8 cellular contexts compared by ENCODE assay signal in the genomic region with DNA sequence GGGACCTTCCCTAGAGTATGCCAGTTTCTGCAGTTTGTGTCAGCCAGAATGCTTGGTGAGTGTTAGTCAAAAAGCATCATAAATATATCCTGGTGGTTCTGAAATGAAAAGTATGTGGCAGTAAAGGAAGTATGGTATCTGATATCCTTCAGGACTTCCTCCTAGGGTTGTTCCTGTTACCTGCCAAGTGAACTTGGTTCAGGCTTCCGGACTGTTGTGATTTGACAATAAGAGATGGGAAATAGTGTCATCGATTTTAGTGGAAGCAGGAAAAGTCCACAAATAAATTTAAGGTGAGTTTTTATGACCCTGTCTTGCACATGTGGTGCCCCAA. TPM values are rescaled to one million over a fixed set of nuclear protein-coding genes. Genes with fewer than 3 reads are reported as not detected.
DNase-seq lines count a peak whose midpoint lies in the region; ATAC-seq and TF ChIP-seq lines count a peak whose summit lies in the region.

No MANE protein-coding gene starts in this region.

- intact Hi-C loops in A673 (cut with micrococcal nuclease; ENCODE audit: unreplicated experiment): no loop called here

- CTCF ChIA-PET in A673 (lab: Charles Lee): interaction anchor here (1.2 kb wide), 1 partner anchor 149 kb away, joined by 3 read pairs; no protein-coding TSS in a partner anchor

- H3K4me1 Mint-ChIP-seq in HFFc6 (ENCODE audit: low read depth) (peaks cover 61% of the 10 kb centered on the region), naive B cell (peaks cover 12 to 21% (median 17%) of the 10 kb centered on the region in 3 donors)

- peak overlapping the region; percentile 90 for H3K4me3 ChIP-seq in A673 (ENCODE audit: low read depth, low read length, poor library complexity, severe bottlenecking)
- H3K4me3 ChIP-seq in coronary artery: peak overlapping the region; percentile 85

- no peak for DNase-seq in A673 (ENCODE audit: low spot score)
- no peak for DNase-seq in HFFc6
- no peak for DNase-seq in coronary artery (ENCODE audit: low spot score)
- DNase-seq in naive B cell: no peak
- no peak for DNase-seq in NCI-H524 treated with DMSO at 0.1 percent for 48 hours (lab: John Stamatoyannopoulos, UW)
- no peak for DNase-seq in stimulated activated naive CD4-positive, alpha-beta T cell (lab: John Stamatoyannopoulos, UW)
- DNase-seq in NCI-H1436 treated with DMSO at 0.1 percent for 48 hours (lab: John Stamatoyannopoulos, UW): no peak

- no peak overlapping the region for H3K27ac ChIP-seq in A673 (ENCODE audit: low read depth, low read length, poor library complexity, severe bottlenecking)
- H3K27ac ChIP-seq in coronary artery: peak overlapping the region; percentile 89 to 93

- H3K9me3 Mint-ChIP-seq in HFFc6: no peaks in the 10 kb centered on the region
- no peaks in the 10 kb centered on the region for H3K9me3 Mint-ChIP-seq in naive B cell

- H3K4me3 Mint-ChIP-seq in HFFc6 (peak overlapping the region; percentile 96), naive B cell (peak overlapping the region in 7 of 8 donors; percentile 79 to 92 (median 87))

- no peaks in the 10 kb centered on the region for H3K9me3 ChIP-seq in A673 (ENCODE audit: low read depth, low read length, poor library complexity, severe bottlenecking)

- no TSS peak for BruUV-seq in A673 (replicated peaks; lab: Mats Ljungman, UMichigan)

- H3K27me3 ChIP-seq in A673 (replicated peaks; ENCODE audit: insufficient read depth, low read depth, low read length, poor library complexity): no peaks in the 10 kb centered on the region

- no peak for TF ChIP-seq CTCF in A673 (conservative IDR thresholded peaks at IDR 0.05; ENCODE audit: low read depth, low read length)
- TF ChIP-seq CTCF in HFFc6 (IDR thresholded peaks at IDR 0.05): no peak
- TF ChIP-seq CTCF in coronary artery (IDR thresholded peaks at IDR 0.05): no peak

- no peaks in the 10 kb centered on the region for H3K36me3 ChIP-seq in A673 (ENCODE audit: insufficient read depth, low read length, poor library complexity, severe bottlenecking)

- H3K36me3 Mint-ChIP-seq in HFFc6 (ENCODE audit: low read depth) (peaks cover 6% of the 10 kb centered on the region; the same call in 1 of the 2 replicates), naive B cell (no peaks in the 10 kb centered on the region)

- H3K4me1 ChIP-seq in A673 (ENCODE audit: insufficient read depth, low read length, poor library complexity, severe bottlenecking): peaks cover 21% of the 10 kb centered on the region

- no peak for ATAC-seq in naive B cell (ENCODE audit: low read depth in 2 of 2)
- ATAC-seq in GM19463 (IDR thresholded peaks at IDR 0.05; ENCODE audit: unreplicated experiment): no peak

- peak overlapping the region; percentile 84 for H3K27ac Mint-ChIP-seq in HFFc6
- H3K27ac Mint-ChIP-seq in naive B cell: no peak overlapping the region

- POLR2A ChIA-PET in A673 (lab: Charles Lee; ENCODE audit: low non-redundant PET): no interaction called here

- 0 out of 2 replicates have a peak, but pooled peaks cover 1% of the 10 kb centered on the region for H3K27me3 Mint-ChIP-seq in HFFc6 (ENCODE audit: insufficient read depth)
- peaks cover 60 to 67% (median 64%) of the 10 kb centered on the region in 3 donors for H3K27me3 Mint-ChIP-seq in naive B cell

RNA-seq across cellular contexts. Expression of a gene that starts 2.0 kb away (rescaled TPM):
- 9.0 and 12.8 TPM in 2 replicates for total RNA-seq in A673 (2021)
- 10 to 100 TPM; 22.4 to 27.7 (median 23.1) TPM for total RNA-seq in HFFc6 (2021; fragmentation: NEBNext Ultra II Directional; extraction: Animal tissue kit (Norgen Biotek cat#: 25700))
- under 1 TPM in 4 of 6 donors, not detected in 2; 0.05 to 0.16 (median 0.09) TPM for polyA plus RNA-seq in naive B cell (ENCODE audit: low read depth in 6 of 6)
